ENCODE assay signal across 10 cellular contexts in the genomic region with DNA sequence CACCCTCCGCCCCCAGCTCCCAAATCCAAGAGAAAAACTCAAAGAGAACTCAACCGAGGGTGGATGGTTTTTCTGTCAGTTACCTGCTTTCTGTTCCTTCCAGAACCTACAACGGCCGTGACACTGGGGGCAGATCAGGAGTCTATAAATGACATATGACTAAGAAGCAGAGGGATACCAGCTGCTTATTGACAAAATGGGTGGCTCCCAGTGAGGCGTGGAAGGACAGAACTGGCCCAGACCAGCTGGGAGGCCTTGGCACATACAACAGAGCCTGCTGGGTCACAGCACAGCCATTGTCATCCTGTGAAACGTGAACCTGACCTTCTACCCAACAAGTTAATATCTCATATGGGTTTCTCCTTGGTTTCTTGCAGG.
DNase-seq lines count a peak whose midpoint lies in the region; ATAC-seq and TF ChIP-seq lines count a peak whose summit lies in the region.
"Had no signal": no experiment of that assay in that cellular context is flagged by ENCODE, and none has a peak within 500 bp of the region (broad histone marks: within the 10 kb centered on the region; RNA-seq: fewer than 3 reads in every experiment).

No MANE protein-coding gene starts in this region.

- ATAC-seq in GM21367 (IDR thresholded peaks at IDR 0.05; ENCODE audit: unreplicated experiment) (peak; percentile 43), left colon (peak; percentile 75)

- peaks cover 48% of the 10 kb centered on the region for H3K4me1 Mint-ChIP-seq in Calu3 (ENCODE audit: low read depth, unreplicated experiment)

- no peaks in the 10 kb centered on the region for H3K27me3 ChIP-seq in uterus

- peaks cover 19% of the 10 kb centered on the region for H3K36me3 Mint-ChIP-seq in Calu3 (ENCODE audit: insufficient read depth, unreplicated experiment)
- H3K36me3 Mint-ChIP-seq: memory B cell had no signal

- no TSS peak for BruUV-seq in Calu3 (replicated peaks; lab: Mats Ljungman, UMichigan)

- peak overlapping the region; percentile 80 for H3K27ac Mint-ChIP-seq in Calu3 (ENCODE audit: unreplicated experiment)
- H3K27ac Mint-ChIP-seq: activated T-cell treated with anti-CD3 and anti-CD28 coated beads, Interleukin-2, amount 50 U/mL, for 72 hours; memory B cell had no signal

- H3K9me3 ChIP-seq in uterus = no peaks in the 10 kb centered on the region

- no peaks in the 10 kb centered on the region for H3K27me3 Mint-ChIP-seq in Calu3 (ENCODE audit: unreplicated experiment)
- H3K27me3 Mint-ChIP-seq: memory B cell had no signal

- H3K27ac ChIP-seq in uterus = no peak overlapping the region

- intact Hi-C loops in Calu3 (cut with micrococcal nuclease; ENCODE audit: unreplicated experiment) (loop anchor here (10.0 kb wide), 1 partner anchor 125 kb away; no protein-coding TSS in a partner anchor), left colon (cut with DNase I, micrococcal nuclease) (no loop called here), uterus (cut with DNase I; ENCODE audit: low total_unique reads) (no loop called here)

- no peaks in the 10 kb centered on the region for H3K36me3 ChIP-seq in uterus

- no peak for TF ChIP-seq POLR2A in uterus (IDR thresholded peaks at IDR 0.05)

- H3K4me3 Mint-ChIP-seq in Calu3 (ENCODE audit: low read depth, unreplicated experiment) = peak overlapping the region; percentile 30
- H3K4me3 Mint-ChIP-seq: activated T-cell treated with anti-CD3 and anti-CD28 coated beads, Interleukin-2, amount 50 U/mL, for 72 hours; memory B cell had no signal

- H3K4me3 ChIP-seq in uterus = no peak overlapping the region

- DNase-seq in Calu3 = peak; percentile 60
- peak; percentile 52 for DNase-seq in LHCN-M2 (ENCODE audit: low read depth)
- DNase-seq in left colon = peak; percentile 80 to 93
- no peak for DNase-seq in NCI-H1694 treated with DMSO at 0.1 percent for 48 hours (lab: John Stamatoyannopoulos, UW)
- no peak for DNase-seq in GF-D8 (lab: John Stamatoyannopoulos, UW)
- DNase-seq in uterus = no peak
- DNase-seq in activated naive CD4-positive, alpha-beta T cell treated with Interleukin-2 at 50 U/mL for 16 hours = no peak

- H3K9me3 Mint-ChIP-seq in Calu3 (ENCODE audit: low read depth, unreplicated experiment) = no peaks in the 10 kb centered on the region

- peaks cover 0 to 5% of the 10 kb centered on the region in 2 donors for H3K4me1 ChIP-seq in uterus

- TF ChIP-seq CTCF in Calu3 (IDR thresholded peaks at IDR 0.05; ENCODE audit: unreplicated experiment) (no peak), uterus (IDR thresholded peaks at IDR 0.05) (no peak)

- CTCF ChIA-PET in Calu3 (lab: Charles Lee) = interaction anchor here (1.3 kb wide), 1 partner anchor 14 kb away, joined by 4 read pairs; no protein-coding TSS in a partner anchor

Comparison
In these comparisons a context has a peak if more than half of its experiments do, and no peak if none do; other contexts are left out.
1. DNase-seq: peak in Calu3 (single experiment), LHCN-M2 (single experiment) and left colon (2 of 2); none in NCI-H1694 treated with DMSO at 0.1 percent for 48 hours (single experiment), GF-D8 (single experiment), uterus (0 of 2) and activated naive CD4-positive, alpha-beta T cell treated with Interleukin-2 at 50 U/mL for 16 hours (single experiment).